15 cellular contexts compared by ENCODE assay signal in the genomic region with DNA sequence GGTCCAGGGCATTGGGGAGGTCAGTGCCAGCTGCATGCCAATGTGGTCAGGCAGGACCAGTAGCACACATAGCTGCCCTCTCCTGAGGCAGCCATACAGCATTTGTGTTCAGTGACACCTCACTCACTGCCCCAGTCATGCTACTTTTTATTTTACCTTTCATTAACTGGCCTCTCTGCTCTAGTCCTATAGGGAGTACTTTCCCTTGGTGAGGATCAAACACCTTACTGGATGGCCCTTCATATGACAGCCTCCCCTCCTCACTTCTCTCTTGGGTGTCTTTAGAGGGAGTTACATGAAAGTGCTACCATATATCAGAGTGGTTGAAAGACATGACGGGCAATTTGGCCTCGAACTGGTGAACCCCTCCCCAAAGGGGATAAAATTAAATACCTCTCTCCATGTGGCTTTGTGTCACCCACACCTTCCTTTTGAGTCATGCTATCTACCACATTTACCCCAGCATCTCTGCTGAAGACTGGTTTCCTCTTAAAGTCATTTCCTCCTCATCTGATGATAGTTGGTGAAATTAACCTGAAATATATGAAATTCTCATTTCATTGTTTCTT.
DNase-seq lines count a peak whose midpoint lies in the region; ATAC-seq lines count a peak whose summit lies in the region.
"Had no signal": no experiment of that assay in that cellular context is flagged by ENCODE, and none has a peak within 500 bp of the region (broad histone marks: within the 10 kb centered on the region; RNA-seq: fewer than 3 reads in every experiment).

No MANE protein-coding gene starts in this region.

- H3K27me3 Mint-ChIP-seq in activated naive CD8-positive, alpha-beta T cell: no peaks in the 10 kb centered on the region

- H3K27ac Mint-ChIP-seq in activated naive CD8-positive, alpha-beta T cell: peak overlapping the region; percentile 81

- peak; percentile 7 for DNase-seq in activated CD4-positive, CD25-positive, alpha-beta regulatory T cell treated with anti-CD3 and anti-CD28 coated beads, Interleukin-2, amount 50 U/mL, for 16 hours (ENCODE audit: low read depth, low spot score)
- DNase-seq in activated CD4-positive, CD25-positive, alpha-beta regulatory T cell (lab: John Stamatoyannopoulos, UW): no peak
- DNase-seq in SW480 (ENCODE audit: low spot score) (peak; percentile 19), superior temporal gyrus (ENCODE audit: extremely low spot score) (no peak), NOMO-1 (lab: John Stamatoyannopoulos, UW; ENCODE audit: unreplicated experiment in 2 of 2) (no peak)
- peak; percentile 46 for DNase-seq in stimulated activated CD4-positive, alpha-beta T cell treated with anti-CD3 and anti-CD28 coated beads, Interleukin-4, amount 100 ng/mL, for 24 hours
- DNase-seq: amniotic stem cell, DMS 273 treated with DMSO at 0.1 percent for 48 hours, gastrocnemius medialis, naive B cell, NCI-H1092, NCI-H446, upper lobe of right lung had no signal

- peak overlapping the region; percentile 48 for H3K4me3 Mint-ChIP-seq in activated naive CD8-positive, alpha-beta T cell
- H3K4me3 Mint-ChIP-seq: naive B cell had no signal

- no peak for ATAC-seq in HG02571 (IDR thresholded peaks at IDR 0.05; ENCODE audit: unreplicated experiment)
- ATAC-seq: gastrocnemius medialis, upper lobe of right lung had no signal

- peaks cover 4% of the 10 kb centered on the region for H3K36me3 Mint-ChIP-seq in activated naive CD8-positive, alpha-beta T cell

- no peaks in the 10 kb centered on the region for H3K9me3 Mint-ChIP-seq in activated naive CD8-positive, alpha-beta T cell (ENCODE audit: low read depth)
- H3K9me3 Mint-ChIP-seq: naive B cell had no signal

- H3K4me1 Mint-ChIP-seq in activated naive CD8-positive, alpha-beta T cell (ENCODE audit: low read depth): peaks cover 29% of the 10 kb centered on the region

Comparison
In these comparisons a context has a peak if more than half of its experiments do, and no peak if none do; other contexts are left out.
1. DNase-seq: peak in activated CD4-positive, CD25-positive, alpha-beta regulatory T cell treated with anti-CD3 and anti-CD28 coated beads, Interleukin-2, amount 50 U/mL, for 16 hours (single experiment), SW480 (single experiment) and stimulated activated CD4-positive, alpha-beta T cell treated with anti-CD3 and anti-CD28 coated beads, Interleukin-4, amount 100 ng/mL, for 24 hours (single experiment); none in activated CD4-positive, CD25-positive, alpha-beta regulatory T cell (0 of 4), superior temporal gyrus (single experiment) and NOMO-1 (0 of 2).